ENCODE assay signal across 8 cellular contexts in genomic region chr6:111552241-111552744, GRCh38. TPM values are rescaled to one million over a fixed set of nuclear protein-coding genes. Genes with fewer than 3 reads are reported as not detected.
DNase-seq lines count a peak whose midpoint lies in the region; ATAC-seq, FAIRE-seq and TF ChIP-seq lines count a peak whose summit lies in the region.

No MANE protein-coding gene starts in this region.

- dilution Hi-C loops in endothelial cell of umbilical vein (cut with MboI; ENCODE audit: extremely low pct_ligation_motif_present, low sequenced_read_pairs) = no loop called here

- H3K36me3 ChIP-seq in endothelial cell of umbilical vein (ENCODE audit: control insufficient read depth in 2 of 2, extremely low read depth in 1 of 2, insufficient read depth in 2 of 2, low read length in 2 of 2) = no peaks in the 10 kb centered on the region
- H3K36me3 ChIP-seq in uterus = no peaks in the 10 kb centered on the region
- H3K36me3 ChIP-seq in CD8-positive, alpha-beta memory T cell (ENCODE audit: insufficient read depth, low read length) = no peaks in the 10 kb centered on the region

- FAIRE-seq in endothelial cell of umbilical vein (lab: Jason Lieb, UNC) = peak; percentile 76

- no peaks in the 10 kb centered on the region for H3K9me3 Mint-ChIP-seq in mesothelial cell of epicardium
- H3K9me3 Mint-ChIP-seq in CD8-positive, alpha-beta memory T cell = no peaks in the 10 kb centered on the region

- H3K4me1 ChIP-seq in endothelial cell of umbilical vein (ENCODE audit: control insufficient read depth, extremely low read depth, insufficient read depth, low read length) = peaks cover 20% of the 10 kb centered on the region
- peaks cover 15 to 17% of the 10 kb centered on the region in 2 donors for H3K4me1 ChIP-seq in uterus
- no peaks in the 10 kb centered on the region for H3K4me1 ChIP-seq in CD8-positive, alpha-beta memory T cell (ENCODE audit: insufficient read depth, low read length)

- H3K27me3 ChIP-seq in endothelial cell of umbilical vein (ENCODE audit: control insufficient read depth in 2 of 2, insufficient read depth in 2 of 2, low read length in 2 of 2) (no peaks in the 10 kb centered on the region), uterus (no peaks in the 10 kb centered on the region)
- no peaks in the 10 kb centered on the region for H3K27me3 ChIP-seq in CD8-positive, alpha-beta memory T cell (ENCODE audit: insufficient read depth, low read length, poor library complexity, severe bottlenecking)

- intact Hi-C loops in endothelial cell of umbilical vein (cut with micrococcal nuclease) (loop anchor here (1.0 kb wide), 3 partner anchors 15 to 69 kb away; partner anchors contain the start of gene REV3L), uterus (cut with DNase I; ENCODE audit: low total_unique reads) (no loop called here)

- peak overlapping the region; percentile 95 for H3K27ac Mint-ChIP-seq in mesothelial cell of epicardium
- H3K27ac Mint-ChIP-seq in CD8-positive, alpha-beta memory T cell = peak overlapping the region in 1 of 8 donors; percentile 43

- ATAC-seq in HG03159 (IDR thresholded peaks at IDR 0.05; ENCODE audit: unreplicated experiment) (no peak), HG03342 (IDR thresholded peaks at IDR 0.05; ENCODE audit: unreplicated experiment) (no peak)

- H3K9ac ChIP-seq in endothelial cell of umbilical vein (replicated peaks; ENCODE audit: extremely low read depth, insufficient read depth, low read length) = peak overlapping the region; percentile 13

- H3K4me2 ChIP-seq in endothelial cell of umbilical vein (ENCODE audit: insufficient read depth, low read length) = no peak overlapping the region

- CTCF ChIA-PET in endothelial cell of umbilical vein (lab: Charles Lee) = interaction anchor here (0.8 to 2.0 kb wide), 3 partner anchors 68 to 90 kb away, joined by 3 to 10 read pairs (median 5); partner anchors contain the start of gene REV3L
- CTCF ChIA-PET in CD8-positive, alpha-beta memory T cell (lab: Charles Lee) = no interaction called here

- no peaks in the 10 kb centered on the region for H3K79me2 ChIP-seq in endothelial cell of umbilical vein (ENCODE audit: control insufficient read depth, insufficient read depth, low read length)

- H3K36me3 Mint-ChIP-seq in mesothelial cell of epicardium = peaks cover 2% of the 10 kb centered on the region
- peaks cover 0 to 9% (median 3%) of the 10 kb centered on the region in 3 donors for H3K36me3 Mint-ChIP-seq in CD8-positive, alpha-beta memory T cell

- H3K9me1 ChIP-seq in endothelial cell of umbilical vein (replicated peaks; ENCODE audit: control insufficient read depth, extremely low read depth, insufficient read depth, low read length) = no peaks in the 10 kb centered on the region

- TF ChIP-seq CTCF in endothelial cell of umbilical vein (IDR thresholded peaks at IDR 0.05; ENCODE audit: extremely low read depth in 1 of 2, insufficient read depth in 1 of 2, low read depth in 1 of 2, low read length in 2 of 2) = no peak
- no peak for TF ChIP-seq CTCF in mesothelial cell of epicardium (IDR thresholded peaks at IDR 0.05; ENCODE audit: unreplicated experiment)
- no peak for TF ChIP-seq CTCF in uterus (IDR thresholded peaks at IDR 0.05)

- no peaks in the 10 kb centered on the region for H4K20me1 ChIP-seq in endothelial cell of umbilical vein (replicated peaks; ENCODE audit: control insufficient read depth, extremely low read depth, insufficient read depth, low read length)

- no peaks in the 10 kb centered on the region for H3K27me3 Mint-ChIP-seq in mesothelial cell of epicardium (ENCODE audit: low read depth)
- no peaks in the 10 kb centered on the region for H3K27me3 Mint-ChIP-seq in CD8-positive, alpha-beta memory T cell

- peaks cover 73% of the 10 kb centered on the region for H3K4me1 Mint-ChIP-seq in mesothelial cell of epicardium
- H3K4me1 Mint-ChIP-seq in CD8-positive, alpha-beta memory T cell = no peaks in the 10 kb centered on the region

- POLR2A ChIA-PET in endothelial cell of umbilical vein (lab: Charles Lee) = no interaction called here
- POLR2A ChIA-PET in CD8-positive, alpha-beta memory T cell (lab: Charles Lee) = no interaction called here

- no TSS peak for BruUV-seq in endothelial cell of umbilical vein (replicated peaks; lab: Mats Ljungman, UMichigan)

- H3K27ac ChIP-seq in endothelial cell of umbilical vein (ENCODE audit: insufficient read depth, low read depth, low read length) (peak overlapping the region; percentile 30), uterus (peak overlapping the region; percentile 78 to 93)
- no peak overlapping the region for H3K27ac ChIP-seq in CD8-positive, alpha-beta memory T cell (ENCODE audit: low read depth, low read length)

- DNase-seq in GM04504 (ENCODE audit: low read depth) (peak; percentile 97), NCI-H69 (lab: John Stamatoyannopoulos, UW) (peak; percentile 95), endothelial cell of umbilical vein (ENCODE audit: low read depth, low spot score) (peak; percentile 89), mesothelial cell of epicardium (ENCODE audit: low spot score in 2 of 2, unreplicated experiment in 2 of 2) (peak in 1 of 2 experiments; percentile 68), uterus (peak; percentile 82 to 91)
- DNase-seq in CD8-positive, alpha-beta memory T cell = no peak

- H3K4me3 Mint-ChIP-seq in mesothelial cell of epicardium = peak overlapping the region; percentile 30
- H3K4me3 Mint-ChIP-seq in CD8-positive, alpha-beta memory T cell = no peak overlapping the region

- peak overlapping the region; percentile 20 for H2AFZ ChIP-seq in endothelial cell of umbilical vein (ENCODE audit: low read depth, low read length)

- TF ChIP-seq POLR2A in endothelial cell of umbilical vein (IDR thresholded peaks at IDR 0.05; ENCODE audit: low read depth, low read length) (no peak), uterus (IDR thresholded peaks at IDR 0.05) (peak in 1 of 2 donors; percentile 26)

- H3K9me3 ChIP-seq in endothelial cell of umbilical vein (replicated peaks; ENCODE audit: control insufficient read depth, insufficient read depth, low read length) (no peaks in the 10 kb centered on the region), uterus (no peaks in the 10 kb centered on the region)
- H3K9me3 ChIP-seq in CD8-positive, alpha-beta memory T cell (ENCODE audit: low read length) = no peaks in the 10 kb centered on the region

- no peak overlapping the region for H3K4me3 ChIP-seq in endothelial cell of umbilical vein (replicated peaks in 1 of 3; ENCODE audit: insufficient read depth in 1 of 3, low read depth in 1 of 3, low read length in 3 of 3)
- H3K4me3 ChIP-seq in uterus = no peak overlapping the region
- no peak overlapping the region for H3K4me3 ChIP-seq in CD8-positive, alpha-beta memory T cell (ENCODE audit: low read length)

TF ChIP-seq in endothelial cell of umbilical vein, 7 proteins besides CTCF, POLR2A, EP300 and RAD21:
- peak; percentile 46 for TF ChIP-seq JUN (IDR thresholded peaks at IDR 0.05; ENCODE audit: borderline replicate concordance, insufficient read depth, insufficient read length, low read depth)
- no peak for TF ChIP-seq POLR2AphosphoS5 (IDR thresholded peaks at IDR 0.05; ENCODE audit: insufficient read depth, low read depth, low read length)
- TF ChIP-seq MAX (IDR thresholded peaks at IDR 0.05; ENCODE audit: insufficient read depth, insufficient read length) = peak; percentile 52
- TF ChIP-seq FOS (IDR thresholded peaks at IDR 0.05; ENCODE audit: borderline replicate concordance, insufficient read depth, low read length) = no peak

RNA-seq across cellular contexts. Expression of gene TRAF3IP2, which starts 53.4 kb away (rescaled TPM):
- 16.5 and 19.2 TPM in 2 replicates for total RNA-seq in endothelial cell of umbilical vein
- 17.1 and 18.1 TPM in 2 replicates for polyA plus RNA-seq in endothelial cell of umbilical vein
- polyA plus RNA-seq in endothelial cell of umbilical vein (2011; cell fraction: cytosol; rRNA removed) = 21.0 and 24.8 TPM in 2 replicates
- polyA plus RNA-seq in endothelial cell of umbilical vein (2011; cell fraction: nucleus; rRNA removed) = 12.4 and 13.2 TPM in 2 replicates
- 12.8 and 16.4 TPM in 2 replicates for polyA plus RNA-seq in endothelial cell of umbilical vein (2012)
- polyA minus RNA-seq in endothelial cell of umbilical vein = 17.3 and 17.8 TPM in 2 replicates
- polyA minus RNA-seq in endothelial cell of umbilical vein (2011; cell fraction: cytosol; rRNA and poly(A)+ RNA removed) = 13.4 TPM
- polyA minus RNA-seq in endothelial cell of umbilical vein (2011; cell fraction: nucleus; rRNA and poly(A)+ RNA removed) = 6.3 and 8.6 TPM in 2 replicates
- 29.9 to 32.0 TPM (median 30.5 TPM) in 3 replicates for total RNA-seq in mesothelial cell of epicardium
- total RNA-seq in uterus = 10 to 100 TPM; 17.2 to 64.4 (median 25.4) TPM
- 10 to 100 TPM; 11.3 to 12.2 TPM for total RNA-seq in CD8-positive, alpha-beta memory T cell
- polyA plus RNA-seq in CD8-positive, alpha-beta memory T cell = 20.3 TPM

Comparison
In these comparisons a context has a peak if more than half of its experiments do, and no peak if none do; other contexts are left out.
1. DNase-seq: peak in GM04504 (single experiment), NCI-H69 (single experiment), endothelial cell of umbilical vein (single experiment) and uterus (2 of 2); none in CD8-positive, alpha-beta memory T cell (0 of 5).